3 cellular contexts compared by ENCODE assay signal in genomic region chr5:149503006-149503405, GRCh38.
TF ChIP-seq lines count a peak whose summit lies in the region.

No MANE protein-coding gene starts in this region.

TF ChIP-seq in SK-N-SH, 30 proteins besides CTCF, POLR2A, EP300 and RAD21 (continued from another document):
- TF ChIP-seq ZBTB33 (IDR thresholded peaks at IDR 0.05; ENCODE audit: borderline replicate concordance, low read depth) (no peak), PBX3 (IDR thresholded peaks at IDR 0.05) (no peak), IRF3 (IDR thresholded peaks at IDR 0.05; ENCODE audit: low read depth, low read length) (no peak), USF1 (IDR thresholded peaks at IDR 0.05; ENCODE audit: borderline replicate concordance, low read depth) (no peak), GABPA (IDR thresholded peaks at IDR 0.05; ENCODE audit: low read depth) (no peak), NFIC (IDR thresholded peaks at IDR 0.05; ENCODE audit: borderline replicate concordance) (no peak), MEF2A (IDR thresholded peaks at IDR 0.05; ENCODE audit: borderline replicate concordance, low read depth) (no peak), SIN3A (IDR thresholded peaks at IDR 0.05; ENCODE audit: borderline replicate concordance, low read depth, low read length) (no peak), TEAD4 (IDR thresholded peaks at IDR 0.05; ENCODE audit: borderline replicate concordance, insufficient read depth) (no peak), FOXM1 (IDR thresholded peaks at IDR 0.05; ENCODE audit: low read depth) (no peak)

TF ChIP-seq in SK-N-SH treated with all-trans-retinoic acid at 6 μM for 48 hours, 23 proteins besides CTCF, POLR2A, EP300 and RAD21 (continued from another document):
- TF ChIP-seq CREB5 (CRISPR knock-in tag; IDR thresholded peaks at IDR 0.05; ENCODE audit: low read depth) (no peak), OSR1 (CRISPR knock-in tag; IDR thresholded peaks at IDR 0.05) (no peak), ZC3H10 (CRISPR knock-in tag; IDR thresholded peaks at IDR 0.05) (no peak), POU6F1 (CRISPR knock-in tag; IDR thresholded peaks at IDR 0.05; ENCODE audit: borderline replicate concordance, low read depth) (no peak), ZFP3 (CRISPR knock-in tag; IDR thresholded peaks at IDR 0.05) (no peak), PPARA (CRISPR knock-in tag; IDR thresholded peaks at IDR 0.05; ENCODE audit: borderline replicate concordance) (no peak), PATZ1 (CRISPR knock-in tag; IDR thresholded peaks at IDR 0.05; ENCODE audit: borderline replicate concordance) (no peak)

TF ChIP-seq in WTC11, 78 proteins besides CTCF, POLR2A, EP300 and RAD21 (continued from another document):
- TF ChIP-seq HMGXB4 (CRISPR knock-in tag; IDR thresholded peaks at IDR 0.05) (no peak), IRF1 (CRISPR knock-in tag; IDR thresholded peaks at IDR 0.05) (no peak), USF2 (CRISPR knock-in tag; IDR thresholded peaks at IDR 0.05) (no peak), SMAD3 (CRISPR knock-in tag; IDR thresholded peaks at IDR 0.05; ENCODE audit: borderline replicate concordance) (no peak), E2F1 (CRISPR knock-in tag; IDR thresholded peaks at IDR 0.05) (no peak), AFF4 (CRISPR knock-in tag; IDR thresholded peaks at IDR 0.05; ENCODE audit: borderline replicate concordance) (no peak), SOX15 (CRISPR knock-in tag; IDR thresholded peaks at IDR 0.05) (no peak)
